ENCODE assay signal across 14 cellular contexts in genomic region chr3:44342191-44342790, GRCh38. TPM values are rescaled to one million over a fixed set of nuclear protein-coding genes. Genes with fewer than 3 reads are reported as not detected.
A peak's percentile ranks its signal among the peaks of the same experiment; 100 is the strongest.
DNase-seq lines count a peak whose midpoint lies in the region; ATAC-seq, FAIRE-seq and TF ChIP-seq lines count a peak whose summit lies in the region.
"Had no signal": no experiment of that assay in that cellular context is flagged by ENCODE, and none has a peak within 500 bp of the region (broad histone marks: within the 10 kb centered on the region; RNA-seq: fewer than 3 reads in every experiment).

No MANE protein-coding gene starts in this region.

- H4K20me1 ChIP-seq in fibroblast of lung (ENCODE audit: control insufficient read depth, extremely low read depth, insufficient read depth, low read length) (no peaks in the 10 kb centered on the region), OCI-LY7 (ENCODE audit: insufficient read depth, low read length) (no peaks in the 10 kb centered on the region)

- ATAC-seq in HG02623 (IDR thresholded peaks at IDR 0.05; ENCODE audit: unreplicated experiment) = no peak
- ATAC-seq: WTC11 had no signal

- H2AFZ ChIP-seq in fibroblast of lung (ENCODE audit: low read length) (no peak overlapping the region), OCI-LY7 (ENCODE audit: low read length) (no peak overlapping the region)
- H2AFZ ChIP-seq: neural progenitor cell had no signal

- DNase-seq in AG10803 (ENCODE audit: low read depth) (peak; percentile 84), NCI-H446 treated with DMSO at 0.1 percent for 48 hours (lab: John Stamatoyannopoulos, UW) (peak; percentile 4), fibroblast of lung (ENCODE audit: low read depth in 2 of 2) (peak; percentile 81 to 89), OCI-LY7 (ENCODE audit: low spot score) (no peak), frontal cortex (ENCODE audit: low spot score in 2 of 2) (no peak), COLO668 (lab: John Stamatoyannopoulos, UW; ENCODE audit: unreplicated experiment) (no peak)
- DNase-seq: CD4-positive, alpha-beta memory T cell; NCI-H1092 treated with DMSO at 0.1 percent for 48 hours; stimulated activated CD4-positive, alpha-beta T cell treated with anti-CD3 and anti-CD28 coated beads, Interleukin-15, amount 100 ng/mL, for 24 hours had no signal

- H3K4me1 ChIP-seq in fibroblast of lung (ENCODE audit: control insufficient read depth, extremely low read depth, insufficient read depth, low read length) (peaks cover 10% of the 10 kb centered on the region), neutrophil (ENCODE audit: control insufficient read depth in 1 of 2, insufficient read depth in 1 of 2, low read depth in 1 of 2, low read length in 1 of 2) (peaks cover 54 to 55% of the 10 kb centered on the region in 2 experiments), OCI-LY7 (ENCODE audit: insufficient read depth, low read length, poor library complexity, severe bottlenecking) (peaks cover 21% of the 10 kb centered on the region)

- FAIRE-seq in frontal cortex (lab: Jason Lieb, UNC) = no peak
- FAIRE-seq: islet of Langerhans had no signal

- H3K4me3 ChIP-seq in AG10803 (ENCODE audit: low read length) (no peak overlapping the region), fibroblast of lung (replicated peaks in 1 of 4; ENCODE audit: control extremely low read depth in 1 of 4, insufficient read depth in 1 of 4, low read depth in 3 of 4, low read length in 4 of 4) (peak overlapping the region in 1 of 4 experiments; percentile 12), neutrophil (ENCODE audit: low read depth in 1 of 2, low read length in 1 of 2) (no peak overlapping the region), OCI-LY7 (ENCODE audit: low read depth, low read length, poor library complexity, severe bottlenecking) (no peak overlapping the region)
- H3K4me3 ChIP-seq: neural progenitor cell had no signal

- H3K9me3 ChIP-seq in fibroblast of lung (ENCODE audit: control insufficient read depth, insufficient read depth, low read depth, low read length) = no peaks in the 10 kb centered on the region
- no peaks in the 10 kb centered on the region for H3K9me3 ChIP-seq in neutrophil
- H3K9me3 ChIP-seq in OCI-LY7 (ENCODE audit: low read length) = no peaks in the 10 kb centered on the region

- H3K27me3 ChIP-seq in fibroblast of lung (ENCODE audit: control insufficient read depth, insufficient read depth, low read length) = no peaks in the 10 kb centered on the region
- H3K27me3 ChIP-seq in neutrophil = no peaks in the 10 kb centered on the region
- H3K27me3 ChIP-seq: neural progenitor cell had no signal

- peak overlapping the region; percentile 48 for H3K27ac ChIP-seq in fibroblast of lung (ENCODE audit: insufficient read depth, low read length)
- peak overlapping the region; percentile 75 for H3K27ac ChIP-seq in neutrophil
- H3K27ac ChIP-seq in OCI-LY7 (ENCODE audit: low read depth, low read length, poor library complexity, severe bottlenecking) = no peak overlapping the region
- H3K27ac ChIP-seq: neural progenitor cell had no signal

- POLR2A ChIA-PET in OCI-LY7 (lab: Charles Lee) = interaction anchor here (0.6 to 0.8 kb wide), 4 partner anchors 10 to 670 kb away, joined by 3 to 4 read pairs (median 3); no protein-coding TSS in a partner anchor

- peak overlapping the region; percentile 77 for H3K4me2 ChIP-seq in fibroblast of lung (ENCODE audit: extremely low read depth, insufficient read depth, low read length)
- H3K4me2 ChIP-seq in OCI-LY7 (ENCODE audit: low read length) = no peak overlapping the region
- H3K4me2 ChIP-seq: neural progenitor cell had no signal

- H3K9ac ChIP-seq in fibroblast of lung (ENCODE audit: insufficient read depth, low read length) = no peak overlapping the region
- H3K9ac ChIP-seq: neural progenitor cell had no signal

- H3K9me2 ChIP-seq in OCI-LY7 (ENCODE audit: insufficient read depth, low read length) = no peaks in the 10 kb centered on the region

- no peak for TF ChIP-seq CTCF in AG10803 (conservative IDR thresholded peaks at IDR 0.05; ENCODE audit: low read length)
- no peak for TF ChIP-seq CTCF in fibroblast of lung (conservative IDR thresholded peaks at IDR 0.05 in 1 of 2, IDR thresholded peaks at IDR 0.05 in 1 of 2; ENCODE audit: low read depth in 1 of 2, low read length in 2 of 2)
- TF ChIP-seq CTCF in neutrophil (IDR thresholded peaks at IDR 0.05) = no peak
- TF ChIP-seq CTCF in OCI-LY7 (conservative IDR thresholded peaks at IDR 0.05; ENCODE audit: low read length) = no peak

- H3K36me3 ChIP-seq in fibroblast of lung (ENCODE audit: control insufficient read depth, insufficient read depth, low read length) (no peaks in the 10 kb centered on the region), neutrophil (no peaks in the 10 kb centered on the region), OCI-LY7 (ENCODE audit: insufficient read depth, low read length) (peaks cover 8% of the 10 kb centered on the region; the same call in 1 of the 2 replicates)
- H3K36me3 ChIP-seq: neural progenitor cell had no signal

- CTCF ChIA-PET in OCI-LY7 (lab: Charles Lee; ENCODE audit: unreplicated experiment) = no interaction called here

- H3K79me2 ChIP-seq in fibroblast of lung (ENCODE audit: control insufficient read depth, insufficient read depth, low read length) (peaks cover 17% of the 10 kb centered on the region), OCI-LY7 (ENCODE audit: insufficient read depth, low read depth, low read length) (peaks cover 31% of the 10 kb centered on the region)

- no TSS peak for BruUV-seq in OCI-LY7 (replicated peaks; lab: Mats Ljungman, UMichigan)

- intact Hi-C loops in OCI-LY7 (cut with micrococcal nuclease; ENCODE audit: unreplicated experiment) = no loop called here

RNA-seq across cellular contexts. Expression of gene TCAIM, which starts 3.7 kb away (rescaled TPM):
- 29.3 and 46.6 TPM in 2 replicates for total RNA-seq in fibroblast of lung
- 25.9 and 29.8 TPM in 2 replicates for polyA plus RNA-seq in fibroblast of lung
- 20.0 and 22.2 TPM in 2 replicates for polyA plus RNA-seq in fibroblast of lung (2012)
- polyA minus RNA-seq in fibroblast of lung (ENCODE audit: low replicate concordance) = 1.4 and 2.0 TPM in 2 replicates
- total RNA-seq in OCI-LY7 (2014; rRNA removed; shearing (Covaris generic)) = 15.2 and 17.9 TPM in 2 replicates
- 24.0 and 29.5 TPM in 2 replicates for total RNA-seq in OCI-LY7 (2022)
- 52.2 TPM for total RNA-seq in frontal cortex

Comparison
In these comparisons a context has a peak if more than half of its experiments do, and no peak if none do; other contexts are left out.
1. DNase-seq: peak in AG10803 (single experiment), NCI-H446 treated with DMSO at 0.1 percent for 48 hours (single experiment) and fibroblast of lung (2 of 2); none in OCI-LY7 (single experiment), frontal cortex (0 of 2) and COLO668 (single experiment).